ENCODE assay signal across 8 cellular contexts in genomic region chr2:165698621-165698946, GRCh38.
DNase-seq lines count a peak whose midpoint lies in the region; ATAC-seq, FAIRE-seq and TF ChIP-seq lines count a peak whose summit lies in the region.

No MANE protein-coding gene starts in this region.

- no peaks in the 10 kb centered on the region for H3K79me2 ChIP-seq in astrocyte (ENCODE audit: insufficient read depth, low read length)

- H3K27ac ChIP-seq in astrocyte (ENCODE audit: low read depth, low read length) = no peak overlapping the region
- peak overlapping the region; percentile 51 to 66 (median 66) for H3K27ac ChIP-seq in thyroid gland

- H3K27me3 ChIP-seq in astrocyte (ENCODE audit: insufficient read depth, low read length) (peaks cover 4% of the 10 kb centered on the region), thyroid gland (no peaks in the 10 kb centered on the region)

- H3K4me2 ChIP-seq in astrocyte (ENCODE audit: low read length) = no peak overlapping the region

- TF ChIP-seq POLR2A in thyroid gland (IDR thresholded peaks at IDR 0.05) = no peak

- no peak overlapping the region for H3K27ac Mint-ChIP-seq in astrocyte (ENCODE audit: unreplicated experiment)
- H3K27ac Mint-ChIP-seq in activated T-cell treated with anti-CD3 and anti-CD28 coated beads, Interleukin-2, amount 50 U/mL, for 24 hours = no peak overlapping the region

- intact Hi-C loops in thyroid gland (cut with DNase I) = no loop called here

- H3K4me3 Mint-ChIP-seq in astrocyte (ENCODE audit: unreplicated experiment) = no peak overlapping the region
- H3K4me3 Mint-ChIP-seq in activated T-cell treated with anti-CD3 and anti-CD28 coated beads, Interleukin-2, amount 50 U/mL, for 24 hours = no peak overlapping the region

- ATAC-seq in GM19324 (IDR thresholded peaks at IDR 0.05; ENCODE audit: low FRiP score, unreplicated experiment) = peak; percentile 87
- ATAC-seq in HG03196 (IDR thresholded peaks at IDR 0.05; ENCODE audit: unreplicated experiment) = peak; percentile 63

- H3K36me3 ChIP-seq in astrocyte (ENCODE audit: insufficient read depth, low read length) = no peaks in the 10 kb centered on the region
- no peaks in the 10 kb centered on the region for H3K36me3 ChIP-seq in thyroid gland

- H4K20me1 ChIP-seq in astrocyte (ENCODE audit: insufficient read depth, low read length) = no peaks in the 10 kb centered on the region

- no peaks in the 10 kb centered on the region for H3K4me1 Mint-ChIP-seq in astrocyte (ENCODE audit: low read depth, unreplicated experiment)
- H3K4me1 Mint-ChIP-seq in activated T-cell treated with anti-CD3 and anti-CD28 coated beads, Interleukin-2, amount 50 U/mL, for 24 hours (ENCODE audit: low read depth) = no peaks in the 10 kb centered on the region

- H3K9me3 Mint-ChIP-seq in astrocyte (ENCODE audit: unreplicated experiment) = no peaks in the 10 kb centered on the region
- H3K9me3 Mint-ChIP-seq in activated T-cell treated with anti-CD3 and anti-CD28 coated beads, Interleukin-2, amount 50 U/mL, for 24 hours = no peaks in the 10 kb centered on the region

- FAIRE-seq in astrocyte (lab: Jason Lieb, UNC) = peak; percentile 26

- H2AFZ ChIP-seq in astrocyte (ENCODE audit: low read depth, low read length) = peak overlapping the region; percentile 39

- H3K9ac ChIP-seq in astrocyte (ENCODE audit: low read length) = no peak overlapping the region

- H3K4me1 ChIP-seq in astrocyte (ENCODE audit: insufficient read depth, low read length) (no peaks in the 10 kb centered on the region), thyroid gland (peaks cover 11 to 14% of the 10 kb centered on the region in 2 donors)

- no peaks in the 10 kb centered on the region for H3K27me3 Mint-ChIP-seq in astrocyte (ENCODE audit: low read depth, unreplicated experiment)
- H3K27me3 Mint-ChIP-seq in activated T-cell treated with anti-CD3 and anti-CD28 coated beads, Interleukin-2, amount 50 U/mL, for 24 hours = peaks cover 9% of the 10 kb centered on the region

- peak; percentile 50 for TF ChIP-seq CTCF in astrocyte (IDR thresholded peaks at IDR 0.05; ENCODE audit: insufficient read depth, low read depth, low read length)
- peak; percentile 22 to 71 (median 62) for TF ChIP-seq CTCF in thyroid gland (IDR thresholded peaks at IDR 0.05)

- H3K4me3 ChIP-seq in astrocyte (ENCODE audit: insufficient read depth, low read depth, low read length) (no peak overlapping the region), thyroid gland (replicated peaks in 1 of 3) (no peak overlapping the region)

- WGBS in thyroid gland, 2 donors = 2 to 7% methylated on average over 4 of the region's 4 CpGs

- DNase-seq in DMS 273 treated with DMSO at 0.1 percent for 48 hours (lab: John Stamatoyannopoulos, UW) (peak; percentile 64), NCI-H2196 (lab: John Stamatoyannopoulos, UW; ENCODE audit: unreplicated experiment) (peak; percentile 48), astrocyte (ENCODE audit: low read depth) (peak; percentile 37), iPS DF 19.7 (ENCODE audit: low read depth, low spot score) (peak; percentile 28), thyroid gland (peak; percentile 62)
- no peak for DNase-seq in activated T-cell treated with anti-CD3 and anti-CD28 coated beads, Interleukin-2, amount 50 U/mL, for 24 hours

- H3K9me3 ChIP-seq in astrocyte (ENCODE audit: insufficient read depth, low read depth, low read length) = no peaks in the 10 kb centered on the region
- H3K9me3 ChIP-seq in thyroid gland = no peaks in the 10 kb centered on the region

- no peaks in the 10 kb centered on the region for H3K36me3 Mint-ChIP-seq in astrocyte (ENCODE audit: low read depth, unreplicated experiment)
- H3K36me3 Mint-ChIP-seq in activated T-cell treated with anti-CD3 and anti-CD28 coated beads, Interleukin-2, amount 50 U/mL, for 24 hours (ENCODE audit: low read depth) = no peaks in the 10 kb centered on the region
